8 cellular contexts compared by ENCODE assay signal in genomic region chr4:85747871-85748491, GRCh38.
DNase-seq lines count a peak whose midpoint lies in the region; ATAC-seq and TF ChIP-seq lines count a peak whose summit lies in the region.

No MANE protein-coding gene starts in this region.

- H3K9me3 ChIP-seq in DND-41 (ENCODE audit: insufficient read depth, low read length, severe bottlenecking), result no peaks in the 10 kb centered on the region

- ATAC-seq in DND-41 (ENCODE audit: insufficient read depth, low read depth), result peak; percentile 87
- ATAC-seq in GM21367 (IDR thresholded peaks at IDR 0.05; ENCODE audit: unreplicated experiment), result peak; percentile 63
- peak; percentile 56 for ATAC-seq in HG03571 (IDR thresholded peaks at IDR 0.05; ENCODE audit: unreplicated experiment)
- peak; percentile 74 to 75 for ATAC-seq in stimulated activated naive B cell treated with anti-CD40 and anti-IgM and Interleukin-4, amounts not matched to agents 10 μg/mL and 1 μg/mL and 100 μg/mL, for 72 hours (replicated peaks)

- no peak overlapping the region for H3K4me3 ChIP-seq in DND-41 (ENCODE audit: low read depth in 1 of 2, low read length in 2 of 2)
- no peak overlapping the region for H3K4me3 ChIP-seq in astrocyte of the spinal cord (ENCODE audit: low read depth, low read length)

- H3K27me3 Mint-ChIP-seq in stimulated activated naive B cell treated with anti-CD40 and anti-IgM and Interleukin-4, amounts not matched to agents 10 μg/mL and 1 μg/mL and 100 μg/mL, for 72 hours, result no peaks in the 10 kb centered on the region

- no peak overlapping the region for H3K4me2 ChIP-seq in DND-41 (ENCODE audit: insufficient read depth, low read length)

- in situ Hi-C loops in astrocyte of the spinal cord (cut with HindIII; ENCODE audit: low sequenced_read_pairs), result no loop called here

- H3K9me3 Mint-ChIP-seq in stimulated activated naive B cell treated with anti-CD40 and anti-IgM and Interleukin-4, amounts not matched to agents 10 μg/mL and 1 μg/mL and 100 μg/mL, for 72 hours, result peaks cover 0 to 2% of the 10 kb centered on the region in 2 donors

- no peak overlapping the region for H3K9ac ChIP-seq in DND-41 (ENCODE audit: low read depth, low read length)

- no peaks in the 10 kb centered on the region for H3K36me3 ChIP-seq in DND-41 (ENCODE audit: insufficient read depth, low read length)

- no peak overlapping the region for H2AFZ ChIP-seq in DND-41 (ENCODE audit: low read depth, low read length)

- no peaks in the 10 kb centered on the region for H3K79me2 ChIP-seq in DND-41 (ENCODE audit: insufficient read depth, low read length)

- no peaks in the 10 kb centered on the region for H3K27me3 ChIP-seq in DND-41 (ENCODE audit: insufficient read depth, low read length, poor library complexity)

- no peak overlapping the region for H3K27ac ChIP-seq in DND-41 (ENCODE audit: low read length)

- no peak overlapping the region for H3K4me3 Mint-ChIP-seq in stimulated activated naive B cell treated with anti-CD40 and anti-IgM and Interleukin-4, amounts not matched to agents 10 μg/mL and 1 μg/mL and 100 μg/mL, for 72 hours

- peaks cover 0 to 23% of the 10 kb centered on the region in 2 donors for H3K36me3 Mint-ChIP-seq in stimulated activated naive B cell treated with anti-CD40 and anti-IgM and Interleukin-4, amounts not matched to agents 10 μg/mL and 1 μg/mL and 100 μg/mL, for 72 hours

- peak; percentile 87 for TF ChIP-seq CTCF in DND-41 (IDR thresholded peaks at IDR 0.05; ENCODE audit: borderline replicate concordance, extremely low read depth, low read length, poor library complexity, severe bottlenecking)
- TF ChIP-seq CTCF in astrocyte of the spinal cord (IDR thresholded peaks at IDR 0.05; ENCODE audit: low read depth, low read length), result peak; percentile 83

- peak; percentile 31 for DNase-seq in DND-41
- peak; percentile 87 for DNase-seq in NCI-H510A treated with DMSO at 0.1 percent for 48 hours (lab: John Stamatoyannopoulos, UW)
- DNase-seq in astrocyte of the spinal cord (ENCODE audit: low read depth, low spot score), result peak; percentile 88
- DNase-seq in iPS DF 19.7 (ENCODE audit: low read depth, low spot score), result peak; percentile 40
- DNase-seq in stimulated activated naive B cell treated with anti-CD40 and anti-IgM and Interleukin-4, amounts not matched to agents 10 μg/mL and 1 μg/mL and 100 μg/mL, for 72 hours, result peak; percentile 36
- DNase-seq in 8988T, result no peak

- H4K20me1 ChIP-seq in DND-41 (ENCODE audit: insufficient read depth, low read length), result no peaks in the 10 kb centered on the region

- H3K4me1 ChIP-seq in DND-41 (ENCODE audit: insufficient read depth, low read length), result no peaks in the 10 kb centered on the region

- H3K4me1 Mint-ChIP-seq in stimulated activated naive B cell treated with anti-CD40 and anti-IgM and Interleukin-4, amounts not matched to agents 10 μg/mL and 1 μg/mL and 100 μg/mL, for 72 hours, result peaks cover 40 to 58% of the 10 kb centered on the region in 2 donors

- peak overlapping the region; percentile 20 for H3K27ac Mint-ChIP-seq in stimulated activated naive B cell treated with anti-CD40 and anti-IgM and Interleukin-4, amounts not matched to agents 10 μg/mL and 1 μg/mL and 100 μg/mL, for 72 hours
